ENCODE assay signal across 8 cellular contexts in the genomic region with DNA sequence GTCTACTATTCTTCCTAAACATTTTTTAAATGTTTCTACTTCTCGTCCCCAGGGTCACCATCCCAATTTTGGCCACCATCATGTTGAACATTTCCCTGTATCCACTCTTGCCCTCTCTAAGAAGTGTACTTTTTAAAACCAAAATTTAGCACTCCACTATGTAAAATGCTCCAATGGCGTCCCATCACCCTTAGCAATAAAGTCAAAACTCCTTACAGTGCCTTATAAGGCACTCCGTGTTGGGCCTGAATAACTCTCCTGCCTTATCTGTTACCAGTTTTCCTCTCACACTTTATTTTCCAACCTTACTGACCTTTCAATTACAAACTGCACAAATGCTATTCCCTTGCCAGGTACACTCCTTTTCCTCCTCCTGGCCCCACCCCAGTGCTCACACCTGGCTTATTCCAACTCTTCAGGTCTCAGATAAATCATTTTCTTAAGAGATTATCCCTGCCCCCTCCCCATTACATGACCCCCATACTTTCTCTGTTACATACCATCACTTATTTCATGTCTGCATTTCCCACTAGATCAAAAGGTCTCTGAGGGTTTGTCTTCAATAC. TPM values are rescaled to one million over a fixed set of nuclear protein-coding genes. Genes with fewer than 3 reads are reported as not detected.
DNase-seq lines count a peak whose midpoint lies in the region; ATAC-seq, FAIRE-seq and TF ChIP-seq lines count a peak whose summit lies in the region.
"Had no signal": no experiment of that assay in that cellular context is flagged by ENCODE, and none has a peak within 500 bp of the region (broad histone marks: within the 10 kb centered on the region; RNA-seq: fewer than 3 reads in every experiment).

No MANE protein-coding gene starts in this region.

- H3K4me1 ChIP-seq in HEK293 (ENCODE audit: control insufficient read depth, insufficient read depth, low read length), result no peaks in the 10 kb centered on the region
- peaks cover 2 to 3% of the 10 kb centered on the region in 2 donors for H3K4me1 ChIP-seq in small intestine (ENCODE audit: control insufficient read depth in 2 of 2, insufficient read depth in 1 of 2, low read depth in 1 of 2, low read length in 1 of 2)
- peaks cover 8 to 16% of the 10 kb centered on the region in 2 donors for H3K4me1 ChIP-seq in adrenal gland (replicated peaks in 1 of 2)

- ATAC-seq in T-cell (replicated peaks in 1 of 4), result no peak

- DNase-seq in T-cell (no peak), fibroblast of villous mesenchyme (ENCODE audit: low read depth) (no peak), small intestine (peak; percentile 65), NCI-H187 (lab: John Stamatoyannopoulos, UW) (no peak), adrenal gland (no peak), NCI-H1092 (lab: John Stamatoyannopoulos, UW) (no peak)

- H3K4me3 Mint-ChIP-seq in T-cell, result peak overlapping the region; percentile 83 to 94 (median 88)

- no peaks in the 10 kb centered on the region for H3K9me3 ChIP-seq in HEK293 (ENCODE audit: control insufficient read depth, insufficient read depth, low read depth, low read length)
- no peaks in the 10 kb centered on the region for H3K9me3 ChIP-seq in small intestine (ENCODE audit: control insufficient read depth, low read depth)
- no peaks in the 10 kb centered on the region for H3K9me3 ChIP-seq in adrenal gland (replicated peaks in 1 of 3)

- H3K4me3 ChIP-seq in HEK293 (ENCODE audit: low read depth, low read length) (peak overlapping the region; percentile 94), fibroblast of villous mesenchyme (ENCODE audit: low read depth, low read length) (peak overlapping the region; percentile 95), small intestine (ENCODE audit: low read depth in 1 of 2, low read length in 2 of 2) (peak overlapping the region; percentile 4 to 86), adrenal gland (peak overlapping the region in 2 of 4 donors; percentile 78 to 92)

- POLR2A ChIA-PET in HEK293 (lab: Yijun Ruan, JAX), result no interaction called here
- POLR2A ChIA-PET in T-cell (lab: Charles Lee), result interaction anchor here in 1 of 2 donors (0.9 kb wide), 1 partner anchor 338 kb away, joined by 3 read pairs; no protein-coding TSS in a partner anchor

- FAIRE-seq in small intestine (lab: Jason Lieb, UNC), result no peak
- FAIRE-seq: TTC549 had no signal

- H3K27me3 Mint-ChIP-seq in T-cell, result no peaks in the 10 kb centered on the region

- peaks cover 16% of the 10 kb centered on the region for H3K36me3 Mint-ChIP-seq in T-cell

- H3K27ac Mint-ChIP-seq in T-cell, result peak overlapping the region; percentile 1 to 69

- 18 to 64% (median 58%) methylated on average over 3 of the region's 3 CpGs for WGBS in small intestine, 3 donors
- WGBS in adrenal gland, 4 donors, result 82 to 91% (median 86%) methylated on average over 3 of the region's 3 CpGs

- H3K9me3 Mint-ChIP-seq in T-cell, result no peaks in the 10 kb centered on the region

- H3K27ac ChIP-seq in HEK293 (ENCODE audit: extremely low read depth, low read depth, low read length), result no peak overlapping the region
- H3K27ac ChIP-seq in small intestine (ENCODE audit: low read depth in 1 of 2, low read length in 1 of 2), result peak overlapping the region; percentile 18 to 62
- no peak overlapping the region for H3K27ac ChIP-seq in adrenal gland

- peaks cover 42 to 52% (median 48%) of the 10 kb centered on the region in 3 donors for H3K4me1 Mint-ChIP-seq in T-cell

- intact Hi-C loops in adrenal gland (cut with DNase I), result no loop called here

- CTCF ChIA-PET in HEK293 (lab: Yijun Ruan, JAX) (interaction anchor here (0.5 to 1.3 kb wide), 2 partner anchors 28 to 256 kb away, joined by 3 read pairs; no protein-coding TSS in a partner anchor), T-cell (lab: Charles Lee) (no interaction called here)

- H3K36me3 ChIP-seq in HEK293 (ENCODE audit: control insufficient read depth in 2 of 2, insufficient read depth in 1 of 2, low read length in 2 of 2), result peaks cover 0 to 2% of the 10 kb centered on the region in 2 experiments; a peak in 1 of 3 replicates
- peaks cover 0 to 2% of the 10 kb centered on the region in 2 donors for H3K36me3 ChIP-seq in small intestine (ENCODE audit: control insufficient read depth in 2 of 2, insufficient read depth in 2 of 2, low read length in 2 of 2)
- no peaks in the 10 kb centered on the region for H3K36me3 ChIP-seq in adrenal gland (replicated peaks in 1 of 2)

- no peak for TF ChIP-seq CTCF in HEK293 (tag by site-specific recombination; IDR thresholded peaks at IDR 0.05)
- no peak for TF ChIP-seq CTCF in fibroblast of villous mesenchyme (IDR thresholded peaks at IDR 0.05; ENCODE audit: insufficient read depth, low read depth, low read length)
- TF ChIP-seq CTCF in adrenal gland (IDR thresholded peaks at IDR 0.05), result no peak

- H3K27me3 ChIP-seq in small intestine (ENCODE audit: control insufficient read depth in 2 of 2, insufficient read depth in 2 of 2, low read length in 2 of 2), result no peaks in the 10 kb centered on the region
- no peaks in the 10 kb centered on the region for H3K27me3 ChIP-seq in adrenal gland

- no peak for TF ChIP-seq POLR2A in adrenal gland (IDR thresholded peaks at IDR 0.05)

TF ChIP-seq in HEK293, 187 proteins besides CTCF, POLR2A, EP300 and RAD21:
- no peak for TF ChIP-seq ZXDB (tag by site-specific recombination; IDR thresholded peaks at IDR 0.05)
- TF ChIP-seq ZFP37 (tag by site-specific recombination; IDR thresholded peaks at IDR 0.05), result no peak
- TF ChIP-seq ZNF560 (tag by site-specific recombination; IDR thresholded peaks at IDR 0.05; ENCODE audit: borderline replicate concordance), result no peak
- TF ChIP-seq, protein P1, sequence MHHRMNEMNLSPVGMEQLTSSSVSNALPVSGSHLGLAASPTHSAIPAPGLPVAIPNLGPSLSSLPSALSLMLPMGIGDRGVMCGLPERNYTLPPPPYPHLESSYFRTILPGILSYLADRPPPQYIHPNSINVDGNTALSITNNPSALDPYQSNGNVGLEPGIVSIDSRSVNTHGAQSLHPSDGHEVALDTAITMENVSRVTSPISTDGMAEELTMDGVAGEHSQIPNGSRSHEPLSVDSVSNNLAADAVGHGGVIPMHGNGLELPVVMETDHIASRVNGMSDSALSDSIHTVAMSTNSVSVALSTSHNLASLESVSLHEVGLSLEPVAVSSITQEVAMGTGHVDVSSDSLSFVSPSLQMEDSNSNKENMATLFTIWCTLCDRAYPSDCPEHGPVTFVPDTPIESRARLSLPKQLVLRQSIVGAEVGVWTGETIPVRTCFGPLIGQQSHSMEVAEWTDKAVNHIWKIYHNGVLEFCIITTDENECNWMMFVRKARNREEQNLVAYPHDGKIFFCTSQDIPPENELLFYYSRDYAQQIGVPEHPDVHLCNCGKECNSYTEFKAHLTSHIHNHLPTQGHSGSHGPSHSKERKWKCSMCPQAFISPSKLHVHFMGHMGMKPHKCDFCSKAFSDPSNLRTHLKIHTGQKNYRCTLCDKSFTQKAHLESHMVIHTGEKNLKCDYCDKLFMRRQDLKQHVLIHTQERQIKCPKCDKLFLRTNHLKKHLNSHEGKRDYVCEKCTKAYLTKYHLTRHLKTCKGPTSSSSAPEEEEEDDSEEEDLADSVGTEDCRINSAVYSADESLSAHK (tag by site-specific recombination; IDR thresholded peaks at IDR 0.05), result no peak
- no peak for TF ChIP-seq ZNF624 (tag by site-specific recombination; IDR thresholded peaks at IDR 0.05)
- no peak for TF ChIP-seq ZNF146 (tag by site-specific recombination; IDR thresholded peaks at IDR 0.05)
- no peak for TF ChIP-seq SCRT2 (tag by site-specific recombination; IDR thresholded peaks at IDR 0.05)
- no peak for TF ChIP-seq MEIS1 (CRISPR knock-in tag; IDR thresholded peaks at IDR 0.05; ENCODE audit: borderline replicate concordance)
- no peak for TF ChIP-seq ZNF529 (tag by site-specific recombination; IDR thresholded peaks at IDR 0.05; ENCODE audit: insufficient replicate concordance)
- no peak for TF ChIP-seq MZF1 (tag by site-specific recombination; IDR thresholded peaks at IDR 0.05; ENCODE audit: borderline replicate concordance)
- TF ChIP-seq MYNN (tag by site-specific recombination; IDR thresholded peaks at IDR 0.05; ENCODE audit: borderline replicate concordance), result no peak
- no peak for TF ChIP-seq YY2 (tag by site-specific recombination; IDR thresholded peaks at IDR 0.05)
- no peak for TF ChIP-seq ZNF510 (tag by site-specific recombination; IDR thresholded peaks at IDR 0.05; ENCODE audit: insufficient replicate concordance)
- no peak for TF ChIP-seq ZNF837 (tag by site-specific recombination; IDR thresholded peaks at IDR 0.05)

RNA-seq across cellular contexts. Expression of gene TMEM168, which starts 1.3 kb away (rescaled TPM):
- 10 to 100 TPM; 16.0 to 24.1 (median 20.3) TPM for total RNA-seq in T-cell
- 14.5 and 21.2 TPM in 2 replicates for total RNA-seq in fibroblast of villous mesenchyme
- 10 to 100 TPM in 1 of 3 donors, 1 to 10 TPM in 2; 3.4 to 13.3 (median 4.9) TPM for polyA plus RNA-seq in small intestine
- 10 to 100 TPM; 11.8 to 29.7 (median 22.8) TPM for total RNA-seq in adrenal gland
- 10 to 100 TPM in 1 of 3 donors, 1 to 10 TPM in 2; 5.1 to 21.1 (median 9.0) TPM for polyA plus RNA-seq in adrenal gland

Comparison
In these comparisons a context has a peak if more than half of its experiments do, and no peak if none do; other contexts are left out.
1. H3K27ac ChIP-seq: peak in small intestine (2 of 2); none in HEK293 (single experiment) and adrenal gland (0 of 5).